In genomic region chr11:83689062-83689461, GRCh38 we compare ENCODE assay signal across 22 cellular contexts.
"Had no signal": no experiment of that assay in that cellular context is flagged by ENCODE, and none has a peak within 500 bp of the region (broad histone marks: within the 10 kb centered on the region; RNA-seq: fewer than 3 reads in every experiment).

No MANE protein-coding gene starts in this region.

- H3K36me3 ChIP-seq: esophagus muscularis mucosa, pancreas, right atrium auricular region, stomach, thyroid gland, vagina had no signal

- DNase-seq: dermis blood vessel endothelial cell; effector memory CD4-positive, alpha-beta T cell; hypothalamus; immature natural killer cell; natural killer cell; occipital lobe; pancreas; stimulated activated CD4-positive, alpha-beta T cell treated with anti-CD3 and anti-CD28 coated beads, Interleukin-2, amount 100 ng/mL, for 24 hours; stimulated activated CD4-positive, alpha-beta T cell treated with anti-CD3 and anti-CD28 coated beads, Interleukin-4, amount 100 ng/mL, for 24 hours; stimulated activated naive CD4-positive, alpha-beta T cell treated with Interleukin-2 at 50 U/mL for 16 hours; stomach; thyroid gland; trophoblast cell had no signal

- H3K27ac ChIP-seq: coronary artery, esophagus muscularis mucosa, pancreas, right atrium auricular region, stomach, vagina had no signal

- ATAC-seq: natural killer cell; pancreas; sciatic nerve; stimulated activated effector memory CD8-positive, alpha-beta T cell treated with anti-CD3 and anti-CD28 coated beads, Interleukin-12 subunit alpha, Interleukin-12 subunit beta, amount 100 ng/mL, for 72 hours had no signal

- H3K4me3 ChIP-seq: coronary artery, esophagus muscularis mucosa, lung, pancreas, right atrium auricular region, stomach, thyroid gland, vagina had no signal

- H3K4me1 Mint-ChIP-seq: immature natural killer cell; memory B cell; natural killer cell; stimulated activated effector memory CD8-positive, alpha-beta T cell treated with anti-CD3 and anti-CD28 coated beads, Interleukin-12 subunit alpha, Interleukin-12 subunit beta, amount 100 ng/mL, for 72 hours had no signal

- H3K27me3 ChIP-seq: esophagus muscularis mucosa, pancreas, right atrium auricular region, stomach, thyroid gland, vagina had no signal

- H3K4me3 Mint-ChIP-seq: immature natural killer cell; memory B cell; natural killer cell; stimulated activated effector memory CD8-positive, alpha-beta T cell treated with anti-CD3 and anti-CD28 coated beads, Interleukin-12 subunit alpha, Interleukin-12 subunit beta, amount 100 ng/mL, for 72 hours had no signal

- H3K36me3 Mint-ChIP-seq: immature natural killer cell; memory B cell; natural killer cell; stimulated activated effector memory CD8-positive, alpha-beta T cell treated with anti-CD3 and anti-CD28 coated beads, Interleukin-12 subunit alpha, Interleukin-12 subunit beta, amount 100 ng/mL, for 72 hours had no signal

- H3K27me3 Mint-ChIP-seq: progenitor cell of endocrine pancreas had no signal

- H3K9me3 ChIP-seq: esophagus muscularis mucosa, pancreas, right atrium auricular region, stomach, thyroid gland, vagina had no signal

- H3K9me3 Mint-ChIP-seq: memory B cell had no signal

- H3K27ac Mint-ChIP-seq: immature natural killer cell; memory B cell; natural killer cell; progenitor cell of endocrine pancreas; stimulated activated effector memory CD8-positive, alpha-beta T cell treated with anti-CD3 and anti-CD28 coated beads, Interleukin-12 subunit alpha, Interleukin-12 subunit beta, amount 100 ng/mL, for 72 hours had no signal

- H3K4me1 ChIP-seq: pancreas had no signal
